25 cellular contexts compared by ENCODE assay signal in the genomic region with DNA sequence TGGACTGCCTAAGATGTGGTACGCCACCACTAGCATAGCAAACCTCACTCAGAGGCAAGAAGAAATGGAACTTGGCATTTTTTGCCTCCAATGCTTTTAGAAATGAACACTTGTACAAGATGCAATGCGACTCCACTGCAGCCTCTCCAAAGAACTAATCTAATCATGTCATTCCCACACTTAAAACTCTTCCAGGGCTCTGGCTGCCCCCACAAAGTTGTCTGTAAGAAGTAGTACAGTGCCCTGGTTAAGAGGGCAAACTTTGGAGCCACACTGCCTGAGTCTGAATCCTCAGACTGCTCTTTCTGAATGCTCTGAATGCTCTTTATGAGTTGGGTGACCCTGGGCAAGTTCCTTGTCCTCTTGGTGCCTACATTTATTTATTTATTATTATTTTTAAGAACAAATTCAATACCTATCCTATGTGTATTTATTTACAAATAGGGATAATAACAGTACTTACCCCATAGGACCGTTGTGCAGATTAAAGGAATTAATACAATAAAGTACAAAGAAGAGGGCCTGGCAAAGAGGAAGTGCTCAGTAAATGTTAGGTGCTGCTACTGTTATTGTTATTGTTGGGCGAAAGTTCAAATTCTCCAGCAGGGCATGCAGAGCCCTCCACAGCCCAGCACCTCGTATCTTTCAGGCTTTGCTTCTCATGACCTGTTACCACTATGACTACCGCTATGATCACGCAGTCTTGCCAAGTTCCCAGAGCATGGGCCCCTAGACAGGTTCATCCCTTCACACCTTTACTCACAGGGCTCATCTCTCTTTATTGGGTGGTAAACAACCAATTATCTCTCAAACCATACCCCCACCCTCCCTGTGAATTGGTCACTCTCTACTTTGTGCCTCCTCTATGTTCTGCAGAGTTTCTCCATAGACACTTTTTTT. TPM values are rescaled to one million over a fixed set of nuclear protein-coding genes. Genes with fewer than 3 reads are reported as not detected.
A peak's percentile ranks its signal among the peaks of the same experiment; 100 is the strongest.
DNase-seq lines count a peak whose midpoint lies in the region; ATAC-seq, FAIRE-seq and TF ChIP-seq lines count a peak whose summit lies in the region.
"Had no signal": no experiment of that assay in that cellular context is flagged by ENCODE, and none has a peak within 500 bp of the region (broad histone marks: within the 10 kb centered on the region; RNA-seq: fewer than 3 reads in every experiment).

No MANE protein-coding gene starts in this region.

- H3K18ac ChIP-seq in mesenchymal stem cell (ENCODE audit: low read depth in 1 of 2, low read length in 2 of 2), result no peak overlapping the region

- H4K8ac ChIP-seq in mesenchymal stem cell (ENCODE audit: low read length), result no peak overlapping the region

- peak overlapping the region; percentile 83 for H2AK5ac ChIP-seq in mesenchymal stem cell (ENCODE audit: low read length, severe bottlenecking)

- peaks cover 21% of the 10 kb centered on the region for H3K79me2 ChIP-seq in astrocyte (ENCODE audit: insufficient read depth, low read length)

- no peak overlapping the region for H2BK15ac ChIP-seq in mesenchymal stem cell (ENCODE audit: low read depth, poor library complexity, severe bottlenecking)

- 70 to 79% (median 75%) methylated on average over 7 of the region's 7 CpGs for WGBS in heart left ventricle, 4 donors
- 92% methylated on average over 7 of the region's 7 CpGs for WGBS in mesenchymal stem cell
- 90 to 93% methylated on average over 7 of the region's 7 CpGs for WGBS in lower leg skin, 2 donors

- no peak overlapping the region for H3K9ac ChIP-seq in astrocyte (ENCODE audit: low read length)
- H3K9ac ChIP-seq in mesenchymal stem cell (ENCODE audit: low read length), result no peak overlapping the region

- H3K4me3 ChIP-seq in heart left ventricle, result no peak overlapping the region
- H3K4me3 ChIP-seq in right atrium auricular region, result no peak overlapping the region
- no peak overlapping the region for H3K4me3 ChIP-seq in astrocyte (ENCODE audit: insufficient read depth, low read depth, low read length)
- H3K4me3 ChIP-seq in mesenchymal stem cell (ENCODE audit: insufficient read depth in 1 of 2, low read depth in 1 of 2, low read length in 2 of 2), result no peak overlapping the region
- H3K4me3 ChIP-seq in SJCRH30, result no peak overlapping the region
- no peak overlapping the region for H3K4me3 ChIP-seq in lower leg skin (ENCODE audit: low read depth, poor library complexity, severe bottlenecking)
- H3K4me3 ChIP-seq: esophagus squamous epithelium, Peyer's patch had no signal

- H3K4me2 ChIP-seq in astrocyte (ENCODE audit: low read length) (peak overlapping the region; percentile 53), mesenchymal stem cell (ENCODE audit: low read length, poor library complexity, severe bottlenecking) (no peak overlapping the region)

- no peak for FAIRE-seq in astrocyte (lab: Jason Lieb, UNC)
- FAIRE-seq: colon, frontal cortex had no signal

- no peak for TF ChIP-seq POLR2A in heart left ventricle (IDR thresholded peaks at IDR 0.05)
- no peak for TF ChIP-seq POLR2A in lower leg skin (IDR thresholded peaks at IDR 0.05)

- H3K4ac ChIP-seq in mesenchymal stem cell (ENCODE audit: low read depth in 1 of 2, low read length in 2 of 2), result no peak overlapping the region

- H3K36me3 Mint-ChIP-seq in astrocyte (ENCODE audit: low read depth, unreplicated experiment), result peaks cover 2% of the 10 kb centered on the region
- no peaks in the 10 kb centered on the region for H3K36me3 Mint-ChIP-seq in activated T-helper 17 cell treated with anti-CD3 and anti-CD28 coated beads, Interleukin-2, amount 50 U/mL, for 72 hours (ENCODE audit: low read depth)

- H3K4me1 Mint-ChIP-seq in astrocyte (ENCODE audit: low read depth, unreplicated experiment), result peaks cover 34% of the 10 kb centered on the region
- H3K4me1 Mint-ChIP-seq in activated T-helper 17 cell treated with anti-CD3 and anti-CD28 coated beads, Interleukin-2, amount 50 U/mL, for 72 hours, result peaks cover 19% of the 10 kb centered on the region

- no peaks in the 10 kb centered on the region for H3K27me3 Mint-ChIP-seq in astrocyte (ENCODE audit: low read depth, unreplicated experiment)
- no peaks in the 10 kb centered on the region for H3K27me3 Mint-ChIP-seq in activated T-helper 17 cell treated with anti-CD3 and anti-CD28 coated beads, Interleukin-2, amount 50 U/mL, for 72 hours
- H3K27me3 Mint-ChIP-seq: activated CD4-positive, alpha-beta T cell treated with anti-CD3 and anti-CD28 coated beads, Interleukin-2, amount 10 ng/mL, durations not matched to agents 7 days and 5 days; activated naive CD8-positive, alpha-beta T cell; effector memory CD8-positive, alpha-beta T cell; progenitor cell of endocrine pancreas; T-helper 17 cell had no signal

- no peak overlapping the region for H2BK12ac ChIP-seq in mesenchymal stem cell (ENCODE audit: low read length in 2 of 2)

- peaks cover 8% of the 10 kb centered on the region for H4K20me1 ChIP-seq in astrocyte (ENCODE audit: insufficient read depth, low read length)

- H3K27ac ChIP-seq in heart left ventricle, result peak overlapping the region in 7 of 12 donors; percentile 7 to 31 (median 13)
- no peak overlapping the region for H3K27ac ChIP-seq in right atrium auricular region
- H3K27ac ChIP-seq in astrocyte (ENCODE audit: low read depth, low read length), result no peak overlapping the region
- peak overlapping the region; percentile 64 for H3K27ac ChIP-seq in mesenchymal stem cell (ENCODE audit: low read length, poor library complexity, severe bottlenecking)
- no peak overlapping the region for H3K27ac ChIP-seq in SJCRH30
- H3K27ac ChIP-seq: C4-2B, Peyer's patch had no signal

- H3K14ac ChIP-seq in mesenchymal stem cell (ENCODE audit: low read length in 2 of 2), result peak overlapping the region in 1 of 2 experiments; percentile 44

- H2BK120ac ChIP-seq in mesenchymal stem cell (ENCODE audit: low read depth, low read length), result no peak overlapping the region

- H3K4me1 ChIP-seq in heart left ventricle (peaks cover 5 to 56% (median 34%) of the 10 kb centered on the region in 12 donors), right atrium auricular region (peaks cover 0 to 32% of the 10 kb centered on the region in 2 donors), astrocyte (ENCODE audit: insufficient read depth, low read length) (peaks cover 33% of the 10 kb centered on the region), mesenchymal stem cell (ENCODE audit: control insufficient read depth, insufficient read depth, low read depth, low read length) (peaks cover 14% of the 10 kb centered on the region), SJCRH30 (peaks cover 38% of the 10 kb centered on the region)

- no peak overlapping the region for H4K91ac ChIP-seq in mesenchymal stem cell (ENCODE audit: low read length)

- no peak overlapping the region for H3K4me3 Mint-ChIP-seq in astrocyte (ENCODE audit: unreplicated experiment)
- no peak overlapping the region for H3K4me3 Mint-ChIP-seq in activated T-helper 17 cell treated with anti-CD3 and anti-CD28 coated beads, Interleukin-2, amount 50 U/mL, for 72 hours
- H3K4me3 Mint-ChIP-seq: activated CD4-positive, alpha-beta T cell treated with anti-CD3 and anti-CD28 coated beads, Interleukin-2, amount 10 ng/mL, durations not matched to agents 7 days and 5 days; activated naive CD8-positive, alpha-beta T cell; effector memory CD8-positive, alpha-beta T cell; T-helper 17 cell had no signal

- no peak for DNase-seq in heart left ventricle
- DNase-seq in right atrium auricular region (ENCODE audit: low spot score), result no peak
- no peak for DNase-seq in astrocyte (ENCODE audit: low read depth)
- no peak for DNase-seq in mesenchymal stem cell
- DNase-seq in SJCRH30, result no peak
- DNase-seq in lower leg skin (ENCODE audit: low spot score in 2 of 2), result no peak
- DNase-seq: ACHN; activated CD4-positive, alpha-beta T cell treated with anti-CD3 and anti-CD28 coated beads, Interleukin-2, amount 10 ng/mL, durations not matched to agents 7 days and 5 days; Calu3; effector memory CD8-positive, alpha-beta T cell; esophagus squamous epithelium; GOT3; MM.1S; NCI-H146; NCI-H2171; NCI-H524; Peyer's patch; SIG-M5; T-helper 17 cell had no signal

- peaks cover 18% of the 10 kb centered on the region for H3K79me1 ChIP-seq in mesenchymal stem cell (replicated peaks; ENCODE audit: low read length, poor library complexity, severe bottlenecking)

- H3K36me3 ChIP-seq in heart left ventricle, result no peaks in the 10 kb centered on the region
- no peaks in the 10 kb centered on the region for H3K36me3 ChIP-seq in right atrium auricular region
- H3K36me3 ChIP-seq in astrocyte (ENCODE audit: insufficient read depth, low read length), result no peaks in the 10 kb centered on the region
- H3K36me3 ChIP-seq in mesenchymal stem cell (ENCODE audit: control insufficient read depth in 1 of 2, insufficient read depth in 2 of 2, low read depth in 1 of 2, low read length in 2 of 2), result peaks cover 0 to 2% of the 10 kb centered on the region in 2 experiments
- no peaks in the 10 kb centered on the region for H3K36me3 ChIP-seq in SJCRH30
- H3K36me3 ChIP-seq: esophagus squamous epithelium, Peyer's patch had no signal

- no peaks in the 10 kb centered on the region for H3K27me3 ChIP-seq in heart left ventricle
- no peaks in the 10 kb centered on the region for H3K27me3 ChIP-seq in right atrium auricular region
- no peaks in the 10 kb centered on the region for H3K27me3 ChIP-seq in astrocyte (ENCODE audit: insufficient read depth, low read length)
- H3K27me3 ChIP-seq in mesenchymal stem cell (ENCODE audit: control insufficient read depth in 1 of 2, insufficient read depth in 1 of 2, low read length in 2 of 2), result no peaks in the 10 kb centered on the region
- H3K27me3 ChIP-seq in SJCRH30, result no peaks in the 10 kb centered on the region
- H3K27me3 ChIP-seq: esophagus squamous epithelium, Peyer's patch had no signal

- TF ChIP-seq CTCF in heart left ventricle (IDR thresholded peaks at IDR 0.05), result no peak
- TF ChIP-seq CTCF in right atrium auricular region (IDR thresholded peaks at IDR 0.05), result no peak
- no peak for TF ChIP-seq CTCF in astrocyte (IDR thresholded peaks at IDR 0.05; ENCODE audit: insufficient read depth, low read depth, low read length)
- no peak for TF ChIP-seq CTCF in lower leg skin (IDR thresholded peaks at IDR 0.05)

- ATAC-seq in heart left ventricle, result peak in 1 of 4 donors; percentile 16
- no peak for ATAC-seq in activated T-helper 17 cell treated with anti-CD3 and anti-CD28 coated beads, Interleukin-2, amount 50 U/mL, for 72 hours (replicated peaks)
- ATAC-seq: effector memory CD8-positive, alpha-beta T cell; T-helper 17 cell had no signal

- H3K27ac Mint-ChIP-seq in astrocyte (ENCODE audit: unreplicated experiment), result no peak overlapping the region
- no peak overlapping the region for H3K27ac Mint-ChIP-seq in activated T-helper 17 cell treated with anti-CD3 and anti-CD28 coated beads, Interleukin-2, amount 50 U/mL, for 72 hours
- H3K27ac Mint-ChIP-seq: activated CD4-positive, alpha-beta T cell treated with anti-CD3 and anti-CD28 coated beads, Interleukin-2, amount 10 ng/mL, durations not matched to agents 7 days and 5 days; activated naive CD8-positive, alpha-beta T cell; progenitor cell of endocrine pancreas; T-helper 17 cell had no signal

- H3K23ac ChIP-seq in mesenchymal stem cell (ENCODE audit: low read length in 2 of 2), result no peak overlapping the region

- H3K9me3 Mint-ChIP-seq in astrocyte (ENCODE audit: unreplicated experiment), result no peaks in the 10 kb centered on the region
- peaks cover 7% of the 10 kb centered on the region for H3K9me3 Mint-ChIP-seq in activated T-helper 17 cell treated with anti-CD3 and anti-CD28 coated beads, Interleukin-2, amount 50 U/mL, for 72 hours
- H3K9me3 Mint-ChIP-seq: activated CD4-positive, alpha-beta T cell treated with anti-CD3 and anti-CD28 coated beads, Interleukin-2, amount 10 ng/mL, durations not matched to agents 7 days and 5 days; effector memory CD8-positive, alpha-beta T cell had no signal

- intact Hi-C loops in heart left ventricle (cut with DNase I), result no loop called here
- intact Hi-C loops in lower leg skin (cut with DNase I; ENCODE audit: low total_unique reads), result no loop called here

- H3K9me3 ChIP-seq in heart left ventricle (no peaks in the 10 kb centered on the region), right atrium auricular region (no peaks in the 10 kb centered on the region), astrocyte (ENCODE audit: insufficient read depth, low read depth, low read length) (no peaks in the 10 kb centered on the region), mesenchymal stem cell (ENCODE audit: control insufficient read depth, low read length) (no peaks in the 10 kb centered on the region), SJCRH30 (replicated peaks) (no peaks in the 10 kb centered on the region)
- H3K9me3 ChIP-seq: esophagus squamous epithelium, Peyer's patch had no signal

- no peak overlapping the region for H2BK5ac ChIP-seq in mesenchymal stem cell (ENCODE audit: low read depth, low read length, poor library complexity, severe bottlenecking)

- H2AFZ ChIP-seq in astrocyte (ENCODE audit: low read depth, low read length), result no peak overlapping the region
- no peak overlapping the region for H2AFZ ChIP-seq in mesenchymal stem cell (ENCODE audit: low read depth, low read length)

RNA-seq across cellular contexts. Expression of a gene that starts 59.3 kb away (rescaled TPM):
- 10 to 100 TPM; 13.8 to 28.4 (median 23.4) TPM for total RNA-seq in heart left ventricle
- polyA plus RNA-seq in heart left ventricle, result 1 to 10 TPM; 4.4 to 6.8 TPM
- 10 to 100 TPM; 12.1 to 19.0 TPM for total RNA-seq in right atrium auricular region
- 35.5 and 40.0 TPM in 2 replicates for total RNA-seq in astrocyte
- polyA plus RNA-seq in mesenchymal stem cell (2013, experiment 1 of 2), result 5.8 TPM
- 5.6 TPM for polyA plus RNA-seq in mesenchymal stem cell (2013, experiment 2 of 2)
- total RNA-seq in SJCRH30 (2014; rRNA removed; shearing (Covaris generic)), result 8.0 and 8.2 TPM in 2 replicates
- 1 to 10 TPM; 7.0 to 8.7 TPM for total RNA-seq in activated T-helper 17 cell treated with anti-CD3 and anti-CD28 coated beads, Interleukin-2, amount 50 U/mL, for 72 hours
- total RNA-seq in lower leg skin, result 10 to 100 TPM; 13.4 to 53.9 (median 25.7) TPM

Comparison
In these comparisons a context has a peak if more than half of its experiments do, and no peak if none do; other contexts are left out.
1. H3K27ac ChIP-seq: peak in heart left ventricle (7 of 12) and mesenchymal stem cell (single experiment); none in right atrium auricular region (0 of 2), astrocyte (single experiment) and SJCRH30 (single experiment).